ENCODE assay signal across 12 cellular contexts in the genomic region with DNA sequence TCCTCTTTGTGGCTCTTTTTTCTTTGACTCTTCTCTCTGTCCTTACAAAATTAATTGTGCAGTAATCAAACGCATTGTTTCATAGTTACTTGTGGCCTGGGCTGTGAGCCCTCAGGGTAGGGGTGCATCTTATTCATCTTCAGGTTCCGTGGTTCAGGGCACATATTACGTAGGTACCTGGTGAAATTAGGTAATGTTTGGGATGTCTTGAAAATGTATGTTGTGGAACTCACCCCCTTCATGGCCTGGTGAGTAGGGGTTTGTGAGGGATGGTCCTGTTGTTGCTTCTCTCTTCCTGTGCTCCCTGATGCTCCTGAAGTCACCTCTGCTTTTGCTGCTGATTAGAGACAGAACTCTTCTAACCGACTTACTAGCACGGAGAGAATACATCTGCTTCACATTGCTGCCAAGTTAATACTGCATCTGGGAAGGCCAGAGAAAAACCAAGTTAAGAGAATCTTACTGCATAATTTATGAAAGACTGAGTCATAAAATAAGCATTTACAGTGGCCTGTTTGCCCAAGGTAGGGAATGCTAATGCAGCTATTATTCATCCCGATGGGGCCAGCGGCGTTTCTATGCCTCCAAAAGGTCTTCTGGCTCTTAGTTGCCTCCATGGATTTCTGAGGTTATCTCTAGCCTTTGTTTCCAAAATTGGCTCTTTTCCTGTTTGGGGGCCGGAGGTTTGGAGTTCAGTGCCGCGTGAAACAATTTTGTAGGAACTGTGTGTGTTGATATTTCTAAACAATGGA.
DNase-seq lines count a peak whose midpoint lies in the region; ATAC-seq, FAIRE-seq and TF ChIP-seq lines count a peak whose summit lies in the region.
"Had no signal": no experiment of that assay in that cellular context is flagged by ENCODE, and none has a peak within 500 bp of the region (broad histone marks: within the 10 kb centered on the region; RNA-seq: fewer than 3 reads in every experiment).

No MANE protein-coding gene starts in this region.

- no peak for DNase-seq in Right ventricle myocardium superior
- DNase-seq in cardiac septum (ENCODE audit: low spot score), result no peak
- peak; percentile 96 for DNase-seq in astrocyte (ENCODE audit: low read depth)
- peak; percentile 78 for DNase-seq in kidney epithelial cell (ENCODE audit: low read depth)
- no peak for DNase-seq in transverse colon
- DNase-seq in NCI-H187 treated with DMSO at 0.1 percent for 48 hours (lab: John Stamatoyannopoulos, UW), result no peak
- DNase-seq: erythroblast, NCI-H82 had no signal

- H3K4me3 ChIP-seq in astrocyte (ENCODE audit: insufficient read depth, low read depth, low read length), result peak overlapping the region; percentile 30
- H3K4me3 ChIP-seq in kidney epithelial cell (ENCODE audit: low read depth, low read length), result no peak overlapping the region
- no peak overlapping the region for H3K4me3 ChIP-seq in transverse colon
- H3K4me3 ChIP-seq: BLaER1 had no signal

- H3K27me3 ChIP-seq in astrocyte (ENCODE audit: insufficient read depth, low read length) (no peaks in the 10 kb centered on the region), kidney epithelial cell (ENCODE audit: control insufficient read depth, insufficient read depth, low read length) (no peaks in the 10 kb centered on the region), transverse colon (no peaks in the 10 kb centered on the region)
- H3K27me3 ChIP-seq: BLaER1 had no signal

- TF ChIP-seq CTCF in astrocyte (IDR thresholded peaks at IDR 0.05; ENCODE audit: insufficient read depth, low read depth, low read length) (no peak), kidney epithelial cell (IDR thresholded peaks at IDR 0.05; ENCODE audit: insufficient read depth, low read length, poor library complexity, severe bottlenecking) (no peak), transverse colon (IDR thresholded peaks at IDR 0.05) (no peak)

- H3K4me3 Mint-ChIP-seq in astrocyte (ENCODE audit: unreplicated experiment), result peak overlapping the region; percentile 35

- H3K4me2 ChIP-seq in astrocyte (ENCODE audit: low read length), result peak overlapping the region; percentile 81
- H3K4me2 ChIP-seq: BLaER1 had no signal

- H3K4me1 Mint-ChIP-seq in astrocyte (ENCODE audit: low read depth, unreplicated experiment), result peaks cover 34% of the 10 kb centered on the region

- H3K27me3 Mint-ChIP-seq in astrocyte (ENCODE audit: low read depth, unreplicated experiment), result no peaks in the 10 kb centered on the region

- H3K9me3 ChIP-seq in astrocyte (ENCODE audit: insufficient read depth, low read depth, low read length) (no peaks in the 10 kb centered on the region), transverse colon (no peaks in the 10 kb centered on the region)

- in situ Hi-C loops in transverse colon (cut with MboI; ENCODE audit: low pct_ligation_motif_present in 1 of 4, low pct_unique_long_range_greater_than_20kb in 1 of 4, low sequenced_read_pairs in 3 of 4), result loop anchor here in 1 of 4 donors (25.0 kb wide), 1 partner anchor 1658 kb away; a partner anchor contains a TSS

- peaks cover 3% of the 10 kb centered on the region for H3K9me3 Mint-ChIP-seq in astrocyte (ENCODE audit: unreplicated experiment)

- H3K4me1 ChIP-seq in astrocyte (ENCODE audit: insufficient read depth, low read length) (peaks cover 33% of the 10 kb centered on the region), transverse colon (peaks cover 6 to 30% (median 23%) of the 10 kb centered on the region in 4 donors)

- peak overlapping the region; percentile 74 for H3K9ac ChIP-seq in astrocyte (ENCODE audit: low read length)
- H3K9ac ChIP-seq: BLaER1 had no signal

- no peak for TF ChIP-seq EP300 in transverse colon (IDR thresholded peaks at IDR 0.05; ENCODE audit: low read depth)

- H4K20me1 ChIP-seq in astrocyte (ENCODE audit: insufficient read depth, low read length), result peaks cover 10% of the 10 kb centered on the region

- whole genome bisulfite sequencing in transverse colon (ENCODE audit: low coverage in 1 of 2), 2 donors, result 59 to 69% methylated on average over 4 to 11 of the region's 11 CpGs

- peak; percentile 10 for ATAC-seq in Right ventricle myocardium superior (ENCODE audit: poor library complexity)
- ATAC-seq in GM21447 (IDR thresholded peaks at IDR 0.05; ENCODE audit: unreplicated experiment), result no peak
- ATAC-seq in HG02798 (IDR thresholded peaks at IDR 0.05; ENCODE audit: poor library complexity, unreplicated experiment), result no peak

- peak overlapping the region; percentile 72 for H3K27ac Mint-ChIP-seq in astrocyte (ENCODE audit: unreplicated experiment)

- H3K36me3 Mint-ChIP-seq in astrocyte (ENCODE audit: low read depth, unreplicated experiment), result peaks cover 31% of the 10 kb centered on the region

- TF ChIP-seq POLR2A in transverse colon (IDR thresholded peaks at IDR 0.05), result no peak

- H2AFZ ChIP-seq in astrocyte (ENCODE audit: low read depth, low read length), result peak overlapping the region; percentile 20

- H3K27ac ChIP-seq in astrocyte (ENCODE audit: low read depth, low read length) (peak overlapping the region; percentile 93), transverse colon (peak overlapping the region; percentile 35 to 67 (median 64))
- H3K27ac ChIP-seq: BLaER1, HL-60 had no signal

- H3K36me3 ChIP-seq in astrocyte (ENCODE audit: insufficient read depth, low read length) (no peaks in the 10 kb centered on the region), kidney epithelial cell (ENCODE audit: control insufficient read depth, insufficient read depth, low read length) (no peaks in the 10 kb centered on the region), transverse colon (no peaks in the 10 kb centered on the region)

- H3K79me2 ChIP-seq in astrocyte (ENCODE audit: insufficient read depth, low read length), result peaks cover 24% of the 10 kb centered on the region

- intact Hi-C loops in Right ventricle myocardium superior (cut with DNase I), result no loop called here
- intact Hi-C loops in cardiac septum (cut with DNase I), result no loop called here
- intact Hi-C loops in transverse colon (cut with DNase I; ENCODE audit: low total_unique reads), result no loop called here

- peak; percentile 99 for FAIRE-seq in astrocyte (lab: Jason Lieb, UNC)

Comparison
In these comparisons a context has a peak if more than half of its experiments do, and no peak if none do; other contexts are left out.
1. DNase-seq: peak in astrocyte (single experiment) and kidney epithelial cell (single experiment); none in Right ventricle myocardium superior (single experiment), cardiac septum (single experiment), transverse colon (single experiment) and NCI-H187 treated with DMSO at 0.1 percent for 48 hours (single experiment).